ENCODE assay signal across 11 cellular contexts in genomic region chr5:177982072-177982727, GRCh38. TPM values are rescaled to one million over a fixed set of nuclear protein-coding genes. Genes with fewer than 3 reads are reported as not detected.
A peak's percentile ranks its signal among the peaks of the same experiment; 100 is the strongest.
DNase-seq lines count a peak whose midpoint lies in the region; ATAC-seq and TF ChIP-seq lines count a peak whose summit lies in the region.
"Had no signal": no experiment of that assay in that cellular context is flagged by ENCODE, and none has a peak within 500 bp of the region (broad histone marks: within the 10 kb centered on the region; RNA-seq: fewer than 3 reads in every experiment).

No MANE protein-coding gene starts in this region.

- H3K27ac ChIP-seq in breast epithelium: no peak overlapping the region
- no peak overlapping the region for H3K27ac ChIP-seq in upper lobe of right lung
- H3K27ac ChIP-seq: heart right ventricle had no signal

- H3K27ac Mint-ChIP-seq in MCF 10A (ENCODE audit: low read depth, unreplicated experiment) (no peak overlapping the region), WTC11 (no peak overlapping the region)

- H3K9me3 Mint-ChIP-seq in MCF 10A (ENCODE audit: unreplicated experiment) (peaks cover 6% of the 10 kb centered on the region), WTC11 (no peaks in the 10 kb centered on the region)

- no peaks in the 10 kb centered on the region for H3K9me3 ChIP-seq in breast epithelium
- no peaks in the 10 kb centered on the region for H3K9me3 ChIP-seq in upper lobe of right lung
- H3K9me3 ChIP-seq: HAP-1, heart right ventricle had no signal

- H3K4me3 ChIP-seq in breast epithelium: no peak overlapping the region
- no peak overlapping the region for H3K4me3 ChIP-seq in upper lobe of right lung
- H3K4me3 ChIP-seq: HAP-1, heart right ventricle had no signal

- intact Hi-C loops in MCF 10A (cut with micrococcal nuclease): no loop called here
- intact Hi-C loops in breast epithelium (cut with DNase I; ENCODE audit: low total_unique reads): no loop called here
- intact Hi-C loops in left colon (cut with DNase I, micrococcal nuclease): no loop called here
- intact Hi-C loops in upper lobe of right lung (cut with DNase I): no loop called here

- no peaks in the 10 kb centered on the region for H3K4me1 Mint-ChIP-seq in MCF 10A (ENCODE audit: insufficient read depth, unreplicated experiment)
- H3K4me1 Mint-ChIP-seq in WTC11: peaks cover 5% of the 10 kb centered on the region; the same call in 1 of the 2 replicates

- peaks cover 0 to 58% of the 10 kb centered on the region in 2 donors for H3K27me3 ChIP-seq in breast epithelium
- peaks cover 48% of the 10 kb centered on the region for H3K27me3 ChIP-seq in upper lobe of right lung

- DNase-seq in MCF 10A (ENCODE audit: unreplicated experiment): peak; percentile 58
- no peak for DNase-seq in breast epithelium (ENCODE audit: low spot score in 2 of 2)
- peak; percentile 82 for DNase-seq in WTC11 (ENCODE audit: low spot score)
- peak in 1 of 2 donors; percentile 34 for DNase-seq in left colon
- DNase-seq in upper lobe of right lung: peak; percentile 74
- DNase-seq in DMS114 treated with DMSO at 0.1 percent for 48 hours (lab: John Stamatoyannopoulos, UW; ENCODE audit: unreplicated experiment): no peak
- DNase-seq in NCI-H2081 (lab: John Stamatoyannopoulos, UW): no peak
- DNase-seq: heart right ventricle, NCI-H510A treated with DMSO at 0.1 percent for 48 hours had no signal

- BruUV-seq in MCF 10A (replicated peaks; lab: Mats Ljungman, UMichigan): no TSS peak

- no peaks in the 10 kb centered on the region for H3K36me3 ChIP-seq in breast epithelium
- H3K36me3 ChIP-seq in upper lobe of right lung: no peaks in the 10 kb centered on the region
- H3K36me3 ChIP-seq: HAP-1, heart right ventricle had no signal

- ATAC-seq in WTC11: peak; percentile 78
- peak; percentile 50 for ATAC-seq in left colon
- peak; percentile 75 for ATAC-seq in upper lobe of right lung
- ATAC-seq in HG02884 (IDR thresholded peaks at IDR 0.05; ENCODE audit: unreplicated experiment): no peak

- no peaks in the 10 kb centered on the region for H3K4me1 ChIP-seq in breast epithelium
- no peaks in the 10 kb centered on the region for H3K4me1 ChIP-seq in upper lobe of right lung
- H3K4me1 ChIP-seq: HAP-1 had no signal

- POLR2A ChIA-PET in MCF 10A (lab: Yijun Ruan, JAX) (no interaction called here), WTC11 (lab: Charles Lee) (no interaction called here)

- H3K36me3 Mint-ChIP-seq in MCF 10A (ENCODE audit: insufficient read depth, unreplicated experiment): no peaks in the 10 kb centered on the region
- H3K36me3 Mint-ChIP-seq in WTC11: no peaks in the 10 kb centered on the region

- no peak overlapping the region for H3K4me3 Mint-ChIP-seq in MCF 10A (ENCODE audit: unreplicated experiment)
- no peak overlapping the region for H3K4me3 Mint-ChIP-seq in WTC11

- no peak for TF ChIP-seq POLR2A in breast epithelium (IDR thresholded peaks at IDR 0.05)

- TF ChIP-seq CTCF in MCF 10A (IDR thresholded peaks at IDR 0.05; ENCODE audit: unreplicated experiment) (peak; percentile 13), breast epithelium (IDR thresholded peaks at IDR 0.05) (no peak), WTC11 (IDR thresholded peaks at IDR 0.05) (peak; percentile 49; the same call in 1 of the 2 replicates), upper lobe of right lung (IDR thresholded peaks at IDR 0.05) (peak; percentile 38)

- H3K27me3 Mint-ChIP-seq in MCF 10A (ENCODE audit: insufficient read depth, unreplicated experiment) (no peaks in the 10 kb centered on the region), WTC11 (ENCODE audit: low read depth) (peaks cover 51% of the 10 kb centered on the region)

- CTCF ChIA-PET in MCF 10A (lab: Yijun Ruan, JAX): interaction anchor here (0.6 to 1.9 kb wide), 10 partner anchors 8 to 1220 kb away, joined by 3 to 10 read pairs (median 4); no protein-coding TSS in a partner anchor
- CTCF ChIA-PET in WTC11 (lab: Charles Lee): interaction anchor here (0.7 to 2.1 kb wide), 8 partner anchors 10 to 95 kb away, joined by 3 to 8 read pairs (median 4); no protein-coding TSS in a partner anchor

TF ChIP-seq in WTC11, 78 proteins besides CTCF, POLR2A, EP300 and RAD21:
- no peak for TF ChIP-seq FOXJ3 (CRISPR knock-in tag; IDR thresholded peaks at IDR 0.05; ENCODE audit: borderline replicate concordance)
- no peak for TF ChIP-seq STAT6 (CRISPR knock-in tag; conservative IDR thresholded peaks at IDR 0.05; ENCODE audit: low read depth)
- peak; percentile 42; the same call in 1 of the 2 replicates for TF ChIP-seq FOXP1 (CRISPR knock-in tag; IDR thresholded peaks at IDR 0.05; ENCODE audit: borderline replicate concordance)
- TF ChIP-seq, protein P1, sequence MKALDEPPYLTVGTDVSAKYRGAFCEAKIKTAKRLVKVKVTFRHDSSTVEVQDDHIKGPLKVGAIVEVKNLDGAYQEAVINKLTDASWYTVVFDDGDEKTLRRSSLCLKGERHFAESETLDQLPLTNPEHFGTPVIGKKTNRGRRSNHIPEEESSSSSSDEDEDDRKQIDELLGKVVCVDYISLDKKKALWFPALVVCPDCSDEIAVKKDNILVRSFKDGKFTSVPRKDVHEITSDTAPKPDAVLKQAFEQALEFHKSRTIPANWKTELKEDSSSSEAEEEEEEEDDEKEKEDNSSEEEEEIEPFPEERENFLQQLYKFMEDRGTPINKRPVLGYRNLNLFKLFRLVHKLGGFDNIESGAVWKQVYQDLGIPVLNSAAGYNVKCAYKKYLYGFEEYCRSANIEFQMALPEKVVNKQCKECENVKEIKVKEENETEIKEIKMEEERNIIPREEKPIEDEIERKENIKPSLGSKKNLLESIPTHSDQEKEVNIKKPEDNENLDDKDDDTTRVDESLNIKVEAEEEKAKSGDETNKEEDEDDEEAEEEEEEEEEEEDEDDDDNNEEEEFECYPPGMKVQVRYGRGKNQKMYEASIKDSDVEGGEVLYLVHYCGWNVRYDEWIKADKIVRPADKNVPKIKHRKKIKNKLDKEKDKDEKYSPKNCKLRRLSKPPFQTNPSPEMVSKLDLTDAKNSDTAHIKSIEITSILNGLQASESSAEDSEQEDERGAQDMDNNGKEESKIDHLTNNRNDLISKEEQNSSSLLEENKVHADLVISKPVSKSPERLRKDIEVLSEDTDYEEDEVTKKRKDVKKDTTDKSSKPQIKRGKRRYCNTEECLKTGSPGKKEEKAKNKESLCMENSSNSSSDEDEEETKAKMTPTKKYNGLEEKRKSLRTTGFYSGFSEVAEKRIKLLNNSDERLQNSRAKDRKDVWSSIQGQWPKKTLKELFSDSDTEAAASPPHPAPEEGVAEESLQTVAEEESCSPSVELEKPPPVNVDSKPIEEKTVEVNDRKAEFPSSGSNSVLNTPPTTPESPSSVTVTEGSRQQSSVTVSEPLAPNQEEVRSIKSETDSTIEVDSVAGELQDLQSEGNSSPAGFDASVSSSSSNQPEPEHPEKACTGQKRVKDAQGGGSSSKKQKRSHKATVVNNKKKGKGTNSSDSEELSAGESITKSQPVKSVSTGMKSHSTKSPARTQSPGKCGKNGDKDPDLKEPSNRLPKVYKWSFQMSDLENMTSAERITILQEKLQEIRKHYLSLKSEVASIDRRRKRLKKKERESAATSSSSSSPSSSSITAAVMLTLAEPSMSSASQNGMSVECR (CRISPR knock-in tag; IDR thresholded peaks at IDR 0.05; ENCODE audit: borderline replicate concordance): no peak
- no peak for TF ChIP-seq OVOL2 (CRISPR knock-in tag; IDR thresholded peaks at IDR 0.05; ENCODE audit: borderline replicate concordance)
- TF ChIP-seq TEAD4 (CRISPR knock-in tag; IDR thresholded peaks at IDR 0.05): no peak
- TF ChIP-seq ZNF281 (CRISPR knock-in tag; IDR thresholded peaks at IDR 0.05): no peak
- TF ChIP-seq TEAD1 (CRISPR knock-in tag; IDR thresholded peaks at IDR 0.05): no peak
- TF ChIP-seq EMX1 (CRISPR knock-in tag; IDR thresholded peaks at IDR 0.05): no peak

RNA-seq across cellular contexts. Expression of gene PROP1, which starts 13.8 kb away (rescaled TPM):
- not detected in 2 replicates for total RNA-seq in MCF 10A (2022)
- not detected for total RNA-seq in breast epithelium
- total RNA-seq in WTC11 (2021): not detected in 3 replicates
- total RNA-seq in left colon: not detected
- not detected for total RNA-seq in upper lobe of right lung
- total RNA-seq: heart right ventricle had no signal

Comparison
In these comparisons a context has a peak if more than half of its experiments do, and no peak if none do; other contexts are left out.
1. DNase-seq: peak in MCF 10A (single experiment), WTC11 (single experiment) and upper lobe of right lung (single experiment); none in breast epithelium (0 of 2), DMS114 treated with DMSO at 0.1 percent for 48 hours (single experiment) and NCI-H2081 (0 of 2).
2. CTCF ChIP-seq: peak in MCF 10A (single experiment), WTC11 (single experiment) and upper lobe of right lung (single experiment); none in breast epithelium (0 of 3).